Comparison of ENCODE assay signal across 1 cellular context in genomic region chr17:78186689-78187595, GRCh38.
A peak's percentile ranks its signal among the peaks of the same experiment; 100 is the strongest.
TF ChIP-seq lines count a peak whose summit lies in the region.

Gene AFMID (plus strand): TSS chr17:78187362. CDS start chr17:78187371, 9 bp downstream.
Gene TK1 (minus strand): TSS chr17:78187052. CDS start chr17:78186994, 58 bp downstream.

TF ChIP-seq in K562, 482 proteins besides CTCF, POLR2A, EP300 and RAD21 (continued from another document and continues in another):
- TF ChIP-seq ZHX1 (conservative IDR thresholded peaks at IDR 0.05; ENCODE audit: low read length) (no peak), E2F4 (CRISPR knock-in tag; IDR thresholded peaks at IDR 0.05; ENCODE audit: low read depth) (peak; percentile 100), CHD1 (IDR thresholded peaks at IDR 0.05; ENCODE audit: low read length) (peak; percentile 79), PREB (CRISPR knock-in tag; IDR thresholded peaks at IDR 0.05) (no peak), CREBBP (IDR thresholded peaks at IDR 0.05; ENCODE audit: low read depth, low read length) (no peak), DIDO1 (tag; IDR thresholded peaks at IDR 0.05; ENCODE audit: low read depth) (no peak), ZNF655 (CRISPR knock-in tag; IDR thresholded peaks at IDR 0.05) (no peak), GTF2A2 (tag; IDR thresholded peaks at IDR 0.05) (no peak), NCOA2 (IDR thresholded peaks at IDR 0.05; ENCODE audit: partially characterized antibody in 2 of 2) (no peak), ZNF407 (IDR thresholded peaks at IDR 0.05; ENCODE audit: low read depth) (no peak), GABPB2 (CRISPR knock-in tag; conservative IDR thresholded peaks at IDR 0.05) (no peak), PCBP1 (IDR thresholded peaks at IDR 0.05; ENCODE audit: low read depth, low read length, poor library complexity, severe bottlenecking) (peak; percentile 96), RAD51 (IDR thresholded peaks at IDR 0.05; ENCODE audit: borderline replicate concordance, low read depth) (peak; percentile 49; the same call in 1 of the 2 replicates), FOXM1 (IDR thresholded peaks at IDR 0.05; ENCODE audit: low read depth) (peak; percentile 95), FOXM1 (CRISPR knock-in tag; IDR thresholded peaks at IDR 0.05; ENCODE audit: low read depth) (peak; percentile 98), ZNF695 (CRISPR knock-in tag; IDR thresholded peaks at IDR 0.05) (no peak), SAFB (IDR thresholded peaks at IDR 0.05; ENCODE audit: borderline replicate concordance, low read depth, low read length) (no peak), CHD7 (IDR thresholded peaks at IDR 0.05; ENCODE audit: low read depth, low read length) (no peak), ZC3H11A (IDR thresholded peaks at IDR 0.05; ENCODE audit: low read depth, low read length) (no peak), SNAPC5 (CRISPR knock-in tag; IDR thresholded peaks at IDR 0.05) (no peak), KDM5B (IDR thresholded peaks at IDR 0.05; ENCODE audit: insufficient replicate concordance, low read depth, low read length) (peak; percentile 99), ZNF24 (IDR thresholded peaks at IDR 0.05) (peak; percentile 80; the same call in 1 of the 2 replicates), HSF4 (CRISPR knock-in tag; IDR thresholded peaks at IDR 0.05; ENCODE audit: borderline replicate concordance) (no peak)
